In the genomic region with DNA sequence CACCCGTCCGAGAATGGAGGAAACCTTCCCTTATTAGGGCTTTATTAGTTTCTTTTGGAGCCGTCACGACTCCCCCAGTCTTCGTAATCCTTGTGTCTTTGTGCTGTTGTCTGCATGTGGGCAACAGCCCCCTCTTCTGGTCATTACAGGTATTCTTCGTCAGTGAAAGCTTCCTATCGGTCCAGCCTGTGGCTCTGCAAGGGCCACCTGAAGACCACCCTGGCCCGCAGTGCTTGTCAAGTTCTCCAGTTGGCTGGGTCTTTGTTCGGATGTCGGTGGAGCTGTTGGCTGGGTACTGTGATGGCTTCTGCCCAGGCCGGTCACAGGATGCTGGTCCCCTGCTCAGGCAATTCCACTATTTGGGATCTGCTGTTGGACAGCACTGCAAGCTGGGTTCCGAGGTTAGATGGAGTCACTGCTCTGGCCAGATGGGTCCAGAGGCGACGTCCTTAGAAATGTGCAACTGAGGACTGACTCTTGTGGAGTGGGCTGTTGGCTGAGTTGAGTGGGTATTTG, we compare ENCODE assay signal across 8 cellular contexts. TPM values are rescaled to one million over a fixed set of nuclear protein-coding genes. Genes with fewer than 3 reads are reported as not detected.
DNase-seq lines count a peak whose midpoint lies in the region; ATAC-seq, FAIRE-seq and TF ChIP-seq lines count a peak whose summit lies in the region.

No MANE protein-coding gene starts in this region.

- no peaks in the 10 kb centered on the region for H3K4me1 Mint-ChIP-seq in activated CD4-positive, alpha-beta memory T cell treated with anti-CD3 and anti-CD28 coated beads for 36 hours (ENCODE audit: low read depth)

- no peaks in the 10 kb centered on the region for H3K4me1 ChIP-seq in mucosa of descending colon (ENCODE audit: low read depth)
- no peaks in the 10 kb centered on the region for H3K4me1 ChIP-seq in thoracic aorta (ENCODE audit: control insufficient read depth in 1 of 2, low read depth in 2 of 2)

- H3K4me3 ChIP-seq in AG10803 (ENCODE audit: low read length) (no peak overlapping the region), epithelial cell of proximal tubule (ENCODE audit: low read depth, low read length) (no peak overlapping the region), mucosa of descending colon (no peak overlapping the region), thoracic aorta (no peak overlapping the region)

- DNase-seq in AG10803 (ENCODE audit: low read depth) (peak; percentile 62), GM19239 (ENCODE audit: insufficient read length, low spot score) (peak; percentile 31), NCI-H2227 (lab: John Stamatoyannopoulos, UW; ENCODE audit: unreplicated experiment) (peak; percentile 73), epithelial cell of proximal tubule (ENCODE audit: low read depth) (no peak), mucosa of descending colon (peak in 2 of 3 donors; percentile 31 to 72), thoracic aorta (ENCODE audit: low spot score) (no peak)
- DNase-seq in activated CD4-positive, alpha-beta memory T cell treated with anti-CD3 and anti-CD28 coated beads for 36 hours: peak; percentile 50

- peaks cover 11% of the 10 kb centered on the region for H3K9me3 Mint-ChIP-seq in activated CD4-positive, alpha-beta memory T cell treated with anti-CD3 and anti-CD28 coated beads for 36 hours

- CTCF ChIA-PET in activated CD4-positive, alpha-beta memory T cell treated with anti-CD3 and anti-CD28 coated beads for 36 hours (lab: Charles Lee): interaction anchor here (0.7 to 4.6 kb wide), 17 partner anchors 8 to 614 kb away, joined by 3 to 47 read pairs (median 3); a partner anchor contains a TSS

- POLR2A ChIA-PET in activated CD4-positive, alpha-beta memory T cell treated with anti-CD3 and anti-CD28 coated beads for 36 hours (lab: Charles Lee): no interaction called here

- intact Hi-C loops in activated CD4-positive, alpha-beta memory T cell treated with anti-CD3 and anti-CD28 coated beads for 36 hours (cut with micrococcal nuclease): loop anchor here (1.0 to 5.0 kb wide), 2 partner anchors 209 to 314 kb away; no protein-coding TSS in a partner anchor
- intact Hi-C loops in mucosa of descending colon (cut with DNase I, micrococcal nuclease): no loop called here

- no peak overlapping the region for H3K4me3 Mint-ChIP-seq in activated CD4-positive, alpha-beta memory T cell treated with anti-CD3 and anti-CD28 coated beads for 36 hours

- H3K27ac ChIP-seq in thoracic aorta: no peak overlapping the region

- no peak for FAIRE-seq in GM19239 (lab: Jason Lieb, UNC)

- no peaks in the 10 kb centered on the region for H3K27me3 ChIP-seq in thoracic aorta (replicated peaks; ENCODE audit: insufficient read depth)

- peaks cover 63% of the 10 kb centered on the region for H3K36me3 Mint-ChIP-seq in activated CD4-positive, alpha-beta memory T cell treated with anti-CD3 and anti-CD28 coated beads for 36 hours

- no peak overlapping the region for H3K27ac Mint-ChIP-seq in activated CD4-positive, alpha-beta memory T cell treated with anti-CD3 and anti-CD28 coated beads for 36 hours

- H3K9me3 ChIP-seq in mucosa of descending colon: no peaks in the 10 kb centered on the region
- no peaks in the 10 kb centered on the region for H3K9me3 ChIP-seq in thoracic aorta

- H3K27me3 Mint-ChIP-seq in activated CD4-positive, alpha-beta memory T cell treated with anti-CD3 and anti-CD28 coated beads for 36 hours: no peaks in the 10 kb centered on the region

- H3K36me3 ChIP-seq in mucosa of descending colon (ENCODE audit: low read depth): no peaks in the 10 kb centered on the region
- peaks cover 39% of the 10 kb centered on the region for H3K36me3 ChIP-seq in thoracic aorta

- peak; percentile 86 for TF ChIP-seq CTCF in AG10803 (conservative IDR thresholded peaks at IDR 0.05; ENCODE audit: low read length)
- peak; percentile 79 for TF ChIP-seq CTCF in epithelial cell of proximal tubule (conservative IDR thresholded peaks at IDR 0.05; ENCODE audit: low read depth, low read length)
- TF ChIP-seq CTCF in mucosa of descending colon (IDR thresholded peaks at IDR 0.05): peak; percentile 60
- peak; percentile 83 for TF ChIP-seq CTCF in thoracic aorta (IDR thresholded peaks at IDR 0.05)

- ATAC-seq in mucosa of descending colon: peak; percentile 84
- ATAC-seq in thoracic aorta (ENCODE audit: insufficient number of reproducible peaks, low FRiP score, low read depth): peak; percentile 43
- no peak for ATAC-seq in GM19395 (IDR thresholded peaks at IDR 0.05; ENCODE audit: unreplicated experiment)

RNA-seq across cellular contexts. Expression of a gene that starts 19.2 kb away (rescaled TPM):
- total RNA-seq in activated CD4-positive, alpha-beta memory T cell treated with anti-CD3 and anti-CD28 coated beads for 36 hours: 10 to 100 TPM in 1 of 2 experiments, 1 to 10 TPM in 1; 9.9 to 10.3 TPM
- 11.0 and 16.0 TPM in 2 replicates for total RNA-seq in epithelial cell of proximal tubule
- total RNA-seq in mucosa of descending colon: 10 to 100 TPM in 1 of 3 donors, 1 to 10 TPM in 2; 4.3 to 12.6 (median 5.6) TPM
- 10 to 100 TPM in 1 of 2 donors, 1 to 10 TPM in 1; 4.2 to 16.6 TPM for total RNA-seq in thoracic aorta

Comparison
In these comparisons a context has a peak if more than half of its experiments do, and no peak if none do; other contexts are left out.
1. DNase-seq: peak in AG10803 (single experiment), GM19239 (single experiment), NCI-H2227 (single experiment), activated CD4-positive, alpha-beta memory T cell treated with anti-CD3 and anti-CD28 coated beads for 36 hours (single experiment) and mucosa of descending colon (2 of 3); none in epithelial cell of proximal tubule (single experiment) and thoracic aorta (single experiment).
2. Peak in every context shown above with its lines, with median percentiles within 50 percentile points of each other: CTCF ChIP-seq.